ENCODE assay signal across 34 cellular contexts in the genomic region with DNA sequence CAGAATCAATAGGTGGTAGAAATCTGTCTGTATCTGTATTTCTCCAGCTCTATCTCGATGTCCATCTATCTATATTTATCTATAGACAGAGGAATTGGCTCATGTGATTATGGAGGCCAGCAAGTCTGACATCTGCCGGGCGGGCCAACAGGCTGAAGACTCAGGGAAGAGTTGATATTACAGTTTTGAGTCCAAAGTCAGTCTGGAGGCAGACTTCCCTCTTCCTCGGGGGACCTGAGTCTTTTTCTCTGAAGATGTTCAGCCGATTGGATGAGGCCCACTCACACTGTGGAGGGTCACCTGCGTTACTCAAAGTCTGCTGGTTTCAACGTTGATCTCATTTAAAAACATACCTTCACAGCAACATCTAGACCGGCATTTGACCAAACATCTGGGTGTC.
"Had no signal": no experiment of that assay in that cellular context is flagged by ENCODE, and none has a peak within 500 bp of the region (broad histone marks: within the 10 kb centered on the region; RNA-seq: fewer than 3 reads in every experiment).

No MANE protein-coding gene starts in this region.

- H3K36me3 ChIP-seq: MG63 had no signal

- DNase-seq: Karpas-422, Kasumi-1, KBM-7, KG1, MG63, MM.1S, MV-4-11, NCI-H1048, NCI-H1092, NCI-H1092 treated with DMSO at 0.1 percent for 48 hours, NCI-H1105, NCI-H1105 treated with DMSO at 0.1 percent for 48 hours, NCI-H1417, NCI-H1417 treated with DMSO at 0.1 percent for 48 hours, NCI-H1436, NCI-H1436 treated with DMSO at 0.1 percent for 48 hours, NCI-H146, NCI-H1694, NCI-H1694 treated with DMSO at 0.1 percent for 48 hours, NCI-H187, NCI-H187 treated with DMSO at 0.1 percent for 48 hours, NCI-H1930, NCI-H2029, NCI-H2029 treated with DMSO at 0.1 percent for 48 hours, NCI-H2081, NCI-H2081 treated with DMSO at 0.1 percent for 48 hours, NCI-H2107, NCI-H2171, NCI-H2171 treated with DMSO at 0.1 percent for 48 hours, NCI-H226, NCI-H345, NCI-H446, NCI-H446 treated with DMSO at 0.1 percent for 48 hours had no signal

- H3K4me3 ChIP-seq: MG63 had no signal

- H3K9ac ChIP-seq: KMS-11 had no signal

- H3K4me2 ChIP-seq: KMS-11 had no signal

- H3K27me3 ChIP-seq: MG63 had no signal

- H3K9me3 ChIP-seq: MG63 had no signal

- H3K27ac ChIP-seq: KMS-11 had no signal
